15 cellular contexts compared by ENCODE assay signal in the genomic region with DNA sequence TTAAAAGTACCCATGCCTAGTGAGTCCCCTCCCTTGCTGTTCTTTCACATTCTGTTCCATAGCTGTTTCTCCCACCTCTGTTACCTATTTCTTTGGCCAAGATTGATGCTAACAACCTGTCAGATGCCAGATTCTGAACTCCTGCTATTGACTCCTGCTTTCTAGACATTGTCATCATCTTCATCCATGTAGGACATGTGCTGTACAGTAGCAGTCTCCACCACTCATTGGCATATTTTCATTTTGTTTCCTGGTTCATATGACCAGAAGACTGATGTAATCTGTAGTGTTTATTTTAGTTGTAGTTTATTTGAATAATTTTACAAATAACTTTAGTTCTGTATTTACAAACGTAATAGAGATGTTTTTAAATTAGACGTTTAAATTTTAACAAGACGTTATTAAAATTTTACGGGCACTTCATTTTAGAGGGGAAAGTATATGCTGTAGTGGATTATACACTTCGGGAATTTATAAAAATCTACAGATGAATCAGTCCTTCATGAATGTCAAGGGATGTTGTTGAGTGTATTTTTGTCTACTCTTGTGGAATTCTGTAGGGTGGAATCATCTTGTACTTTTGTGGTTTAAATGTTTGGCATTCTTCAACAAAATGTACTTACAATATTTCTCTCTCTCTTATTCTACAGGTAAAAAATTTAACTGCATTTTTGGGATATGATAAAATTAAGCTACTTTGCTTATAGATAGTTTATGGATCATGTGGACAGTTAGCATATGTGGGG.
"Had no signal": no experiment of that assay in that cellular context is flagged by ENCODE, and none has a peak within 500 bp of the region (broad histone marks: within the 10 kb centered on the region; RNA-seq: fewer than 3 reads in every experiment).

No MANE protein-coding gene starts in this region.

- DNase-seq: activated CD4-positive, alpha-beta memory T cell treated with anti-CD3 and anti-CD28 coated beads, Interleukin-2, amount 10 ng/mL, durations not matched to agents 7 days and 5 days; activated CD4-positive, alpha-beta T cell treated with anti-CD3 and anti-CD28 coated beads, Interleukin-2, amount 10 ng/mL, durations not matched to agents 24 days and 14 days; activated effector memory CD4-positive, alpha-beta T cell treated with Interleukin-2 at 50 U/mL for 16 hours; activated naive CD4-positive, alpha-beta T cell treated with anti-CD3 and anti-CD28 coated beads for 36 hours; activated T-cell treated with anti-CD3 and anti-CD28 coated beads, Interleukin-2, amount 50 U/mL, for 72 hours; anterior cingulate cortex; cortex of kidney; heart right ventricle; naive thymus-derived CD4-positive, alpha-beta T cell; occipital lobe; stimulated activated CD4-positive, alpha-beta T cell treated with anti-CD3 and anti-CD28 coated beads, Interleukin-4, amount 100 ng/mL, for 4 hours; tibial artery had no signal

- H3K9me3 ChIP-seq: heart right ventricle, tibial artery had no signal

- ATAC-seq: activated T-cell treated with anti-CD3 and anti-CD28 coated beads, Interleukin-2, amount 50 U/mL, for 72 hours; heart right ventricle; left lobe of liver; naive thymus-derived CD4-positive, alpha-beta T cell had no signal

- H3K4me1 ChIP-seq: heart right ventricle, tibial artery had no signal

- H3K27ac ChIP-seq: epithelial cell of prostate, heart right ventricle, tibial artery had no signal

- H3K27me3 ChIP-seq: heart right ventricle, tibial artery had no signal

- H3K4me3 ChIP-seq: heart right ventricle, lung, tibial artery had no signal
